ENCODE assay signal across 28 cellular contexts in the genomic region with DNA sequence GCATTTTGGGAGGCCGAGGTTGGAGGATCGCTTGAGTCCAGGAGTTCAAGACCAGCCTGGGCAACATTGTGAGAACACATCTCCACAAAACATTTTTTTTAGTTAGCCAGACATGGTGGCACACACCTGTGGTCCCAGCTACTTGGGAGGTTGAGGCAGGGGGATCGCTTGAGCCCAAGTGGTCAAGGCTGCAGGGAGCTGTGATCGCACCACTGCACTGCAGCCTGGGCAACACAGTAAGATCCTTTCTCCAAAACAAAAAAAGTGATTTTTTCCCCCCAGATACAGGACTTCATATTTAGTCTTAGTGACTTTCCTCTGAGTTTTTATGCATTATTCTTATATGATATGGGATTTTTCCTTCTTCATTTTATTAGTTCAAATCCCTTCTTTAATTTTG.
"Had no signal": no experiment of that assay in that cellular context is flagged by ENCODE, and none has a peak within 500 bp of the region (broad histone marks: within the 10 kb centered on the region; RNA-seq: fewer than 3 reads in every experiment).

No MANE protein-coding gene starts in this region.

- H3K27me3 ChIP-seq: hepatocyte, neural progenitor cell, neutrophil, ovary, right atrium auricular region, suprapubic skin, tibial artery, uterus had no signal

- H3K27me3 Mint-ChIP-seq: naive B cell; progenitor cell of endocrine pancreas; stimulated activated naive CD8-positive, alpha-beta T cell treated with anti-CD3 and anti-CD28 coated beads, Interleukin-15, Interleukin-2, amounts not matched to agents 100 ng/mL and 50 ng/mL, for 24 hours; type B pancreatic cell had no signal

- H3K4me2 ChIP-seq: hepatocyte, neural progenitor cell had no signal

- H2AFZ ChIP-seq: hepatocyte, neural progenitor cell had no signal

- DNase-seq: islet precursor cell; left ventricle myocardium inferior; mesendoderm; naive B cell; natural killer cell; nephron progenitor cell; occipital lobe; ovary; stimulated activated CD4-positive, alpha-beta T cell treated with anti-CD3 and anti-CD28 coated beads, Interleukin-12 subunit alpha, Interleukin-12 subunit beta, amount 100 ng/mL, for 4 hours; stimulated activated CD4-positive, alpha-beta T cell treated with anti-CD3 and anti-CD28 coated beads, Interleukin-15, amount 100 ng/mL, for 24 hours; stimulated activated CD4-positive, alpha-beta T cell treated with anti-CD3 and anti-CD28 coated beads, Interleukin-2, amount 100 ng/mL, for 24 hours; stimulated activated CD4-positive, alpha-beta T cell treated with anti-CD3 and anti-CD28 coated beads, Interleukin-4, amount 100 ng/mL, for 1 hour; stimulated activated naive CD4-positive, alpha-beta T cell; tibial artery; uterus had no signal

- H3K36me3 Mint-ChIP-seq: mesothelial cell of epicardium, naive B cell, natural killer cell, neural progenitor cell, type B pancreatic cell had no signal

- H3K27ac Mint-ChIP-seq: mesothelial cell of epicardium; natural killer cell; nephron progenitor cell; neural progenitor cell; progenitor cell of endocrine pancreas; stimulated activated naive CD8-positive, alpha-beta T cell treated with anti-CD3 and anti-CD28 coated beads, Interleukin-15, Interleukin-2, amounts not matched to agents 100 ng/mL and 50 ng/mL, for 24 hours; type B pancreatic cell had no signal

- H3K4me1 ChIP-seq: left ventricle myocardium inferior, neural progenitor cell, right atrium auricular region, suprapubic skin, tibial artery, uterus had no signal

- H3K9me3 Mint-ChIP-seq: mesothelial cell of epicardium; natural killer cell; nephron progenitor cell; neural progenitor cell; stimulated activated naive CD8-positive, alpha-beta T cell treated with anti-CD3 and anti-CD28 coated beads, Interleukin-15, Interleukin-2, amounts not matched to agents 100 ng/mL and 50 ng/mL, for 24 hours; type B pancreatic cell had no signal

- H3K36me3 ChIP-seq: left ventricle myocardium inferior, neural progenitor cell, neutrophil, ovary, right atrium auricular region, suprapubic skin, thoracic aorta, tibial artery, uterus had no signal

- H3K9me3 ChIP-seq: left ventricle myocardium inferior, neutrophil, ovary, right atrium auricular region, suprapubic skin, thoracic aorta, tibial artery, uterus had no signal

- H3K4me3 Mint-ChIP-seq: mesothelial cell of epicardium; naive B cell; natural killer cell; nephron progenitor cell; neural progenitor cell; stimulated activated naive CD8-positive, alpha-beta T cell treated with anti-CD3 and anti-CD28 coated beads, Interleukin-15, Interleukin-2, amounts not matched to agents 100 ng/mL and 50 ng/mL, for 24 hours; type B pancreatic cell had no signal

- H3K4me3 ChIP-seq: hepatocyte, left ventricle myocardium inferior, lung, neural progenitor cell, ovary, right atrium auricular region, skin epidermis, suprapubic skin, thoracic aorta, tibial artery, uterus had no signal

- H3K4me1 Mint-ChIP-seq: natural killer cell had no signal

- H3K9ac ChIP-seq: neural progenitor cell had no signal

- ATAC-seq: natural killer cell, sciatic nerve had no signal

- H3K27ac ChIP-seq: hepatocyte, left ventricle myocardium inferior, neural progenitor cell, neutrophil, ovary, right atrium auricular region, skin epidermis, suprapubic skin, thoracic aorta, tibial artery, uterus had no signal
